Comparison of ENCODE assay signal across 1 cellular context in genomic region chr9:95506692-95507455, GRCh38.
TF ChIP-seq lines count a peak whose summit lies in the region.

No MANE protein-coding gene starts in this region.

TF ChIP-seq in GM12878, 131 proteins besides CTCF, POLR2A, EP300 and RAD21 (continued from another document and continues in another):
- TF ChIP-seq ZNF207 (IDR thresholded peaks at IDR 0.05; ENCODE audit: borderline replicate concordance): no peak
- TF ChIP-seq NBN (IDR thresholded peaks at IDR 0.05): no peak
- TF ChIP-seq ZSCAN29 (IDR thresholded peaks at IDR 0.05): no peak
- no peak for TF ChIP-seq TARDBP (IDR thresholded peaks at IDR 0.05; ENCODE audit: borderline replicate concordance)
- TF ChIP-seq MLLT1 (IDR thresholded peaks at IDR 0.05): no peak
- no peak for TF ChIP-seq SP1 (IDR thresholded peaks at IDR 0.05; ENCODE audit: low read depth, low read length)
- TF ChIP-seq HDAC6 (IDR thresholded peaks at IDR 0.05; ENCODE audit: unreplicated experiment): no peak
- TF ChIP-seq LARP7 (IDR thresholded peaks at IDR 0.05): peak; percentile 65; the same call in 1 of the 2 replicates
- TF ChIP-seq BCLAF1 (IDR thresholded peaks at IDR 0.05): no peak
- no peak for TF ChIP-seq IRF4 (IDR thresholded peaks at IDR 0.05; ENCODE audit: low read depth, low read length)
- no peak for TF ChIP-seq ZNF217 (IDR thresholded peaks at IDR 0.05)
- TF ChIP-seq MAX (IDR thresholded peaks at IDR 0.05; ENCODE audit: low read depth, low read length): no peak
- TF ChIP-seq SIN3A (IDR thresholded peaks at IDR 0.05; ENCODE audit: low read depth, low read length): no peak
- TF ChIP-seq USF1 (IDR thresholded peaks at IDR 0.05; ENCODE audit: borderline replicate concordance, extremely low read length, insufficient read depth, low read depth, low read length): no peak
- TF ChIP-seq DPF2 (IDR thresholded peaks at IDR 0.05): peak; percentile 82; the same call in 1 of the 2 replicates
- TF ChIP-seq MYB (IDR thresholded peaks at IDR 0.05; ENCODE audit: borderline replicate concordance, low read depth, low read length): no peak
- TF ChIP-seq CEBPB (IDR thresholded peaks at IDR 0.05; ENCODE audit: borderline replicate concordance in 1 of 2, low read depth in 2 of 2, low read length in 2 of 2): no peak
- TF ChIP-seq ATF2 (IDR thresholded peaks at IDR 0.05; ENCODE audit: low read length): no peak
- no peak for TF ChIP-seq ASH2L (IDR thresholded peaks at IDR 0.05; ENCODE audit: borderline replicate concordance, low read depth)
- no peak for TF ChIP-seq CREB1 (IDR thresholded peaks at IDR 0.05; ENCODE audit: low read depth)
- TF ChIP-seq RCOR1 (conservative IDR thresholded peaks at IDR 0.05; ENCODE audit: low read depth, low read length): no peak
- TF ChIP-seq ESRRA (IDR thresholded peaks at IDR 0.05; ENCODE audit: low read length): no peak
- TF ChIP-seq CBX3 (IDR thresholded peaks at IDR 0.05; ENCODE audit: borderline replicate concordance, low read depth): no peak
- no peak for TF ChIP-seq HDGF (IDR thresholded peaks at IDR 0.05)
- TF ChIP-seq SKIL (IDR thresholded peaks at IDR 0.05; ENCODE audit: low read depth, poor library complexity, severe bottlenecking): no peak
- peak; percentile 26; the same call in 1 of the 2 replicates for TF ChIP-seq IKZF1 (conservative IDR thresholded peaks at IDR 0.05)
- no peak; the same call in 1 of the 2 replicates for TF ChIP-seq NKRF (conservative IDR thresholded peaks at IDR 0.05)
- TF ChIP-seq NFXL1 (IDR thresholded peaks at IDR 0.05; ENCODE audit: borderline replicate concordance): no peak
- no peak for TF ChIP-seq BCL11A (IDR thresholded peaks at IDR 0.05; ENCODE audit: low read depth, low read length)
- TF ChIP-seq PAX8 (IDR thresholded peaks at IDR 0.05): no peak
- TF ChIP-seq SMARCA5 (IDR thresholded peaks at IDR 0.05): peak; percentile 12
- peak; percentile 25; the same call in 1 of the 2 replicates for TF ChIP-seq MXI1 (IDR thresholded peaks at IDR 0.05; ENCODE audit: low read depth, low read length)
- no peak for TF ChIP-seq STAT3 (IDR thresholded peaks at IDR 0.05; ENCODE audit: low read depth, low read length)
- TF ChIP-seq CEBPZ (IDR thresholded peaks at IDR 0.05; ENCODE audit: low read depth, low read length): no peak
- TF ChIP-seq IRF5 (IDR thresholded peaks at IDR 0.05; ENCODE audit: borderline replicate concordance): no peak
- TF ChIP-seq TCF12 (IDR thresholded peaks at IDR 0.05; ENCODE audit: low read depth, low read length): 0 out of 2 replicates have a peak, but pooled peaks have one; percentile 21
- TF ChIP-seq SPI1 (IDR thresholded peaks at IDR 0.05; ENCODE audit: borderline replicate concordance, insufficient read depth, low read depth, low read length): no peak; the same call in 1 of the 2 replicates
- no peak for TF ChIP-seq EED (IDR thresholded peaks at IDR 0.05; ENCODE audit: low read depth)
- no peak for TF ChIP-seq BCL3 (IDR thresholded peaks at IDR 0.05; ENCODE audit: borderline replicate concordance, insufficient read depth, low read depth, low read length, poor library complexity, severe bottlenecking)
- no peak for TF ChIP-seq PBX3 (IDR thresholded peaks at IDR 0.05; ENCODE audit: insufficient replicate concordance, low read depth, low read length)
- TF ChIP-seq JUND (IDR thresholded peaks at IDR 0.05; ENCODE audit: low read depth, low read length): no peak
- peak; percentile 50; the same call in 1 of the 2 replicates for TF ChIP-seq NR2F1 (conservative IDR thresholded peaks at IDR 0.05)
- TF ChIP-seq RFX5 (IDR thresholded peaks at IDR 0.05; ENCODE audit: low read depth, low read length): no peak
